ENCODE assay signal across 26 cellular contexts in genomic region chr3:108403921-108404320, GRCh38.
DNase-seq lines count a peak whose midpoint lies in the region; ATAC-seq and TF ChIP-seq lines count a peak whose summit lies in the region.
"Had no signal": no experiment of that assay in that cellular context is flagged by ENCODE, and none has a peak within 500 bp of the region (broad histone marks: within the 10 kb centered on the region; RNA-seq: fewer than 3 reads in every experiment).

No MANE protein-coding gene starts in this region.

- H4K20me1 ChIP-seq in BLaER1 (no peaks in the 10 kb centered on the region), osteoblast (ENCODE audit: insufficient read depth, low read length) (no peaks in the 10 kb centered on the region), Karpas-422 (ENCODE audit: insufficient read depth, low read depth, low read length) (no peaks in the 10 kb centered on the region)

- H3K9ac ChIP-seq in BLaER1 (no peak overlapping the region), colonic mucosa (ENCODE audit: low read depth in 2 of 2, low read length in 2 of 2) (peak overlapping the region in 1 of 2 donors; percentile 35), Karpas-422 (ENCODE audit: low read length) (no peak overlapping the region)
- H3K9ac ChIP-seq: KMS-11 had no signal

- H3K4me1 ChIP-seq in BLaER1 (peaks cover 23% of the 10 kb centered on the region), colonic mucosa (no peaks in the 10 kb centered on the region), osteoblast (ENCODE audit: insufficient read depth, low read length) (peaks cover 24% of the 10 kb centered on the region), Karpas-422 (ENCODE audit: low read length) (peaks cover 17% of the 10 kb centered on the region)
- H3K4me1 ChIP-seq: testis, vagina had no signal

- intact Hi-C loops in colonic mucosa (cut with DNase I), result no loop called here

- H3K27me3 ChIP-seq in BLaER1 (no peaks in the 10 kb centered on the region), colonic mucosa (no peaks in the 10 kb centered on the region), osteoblast (ENCODE audit: insufficient read depth, low read length) (peaks cover under 1% of the 10 kb centered on the region), Karpas-422 (ENCODE audit: low read length) (no peaks in the 10 kb centered on the region)
- H3K27me3 ChIP-seq: BE2C, testis, vagina had no signal

- H2AFZ ChIP-seq in osteoblast (ENCODE audit: low read length), result no peak overlapping the region
- no peak overlapping the region for H2AFZ ChIP-seq in Karpas-422 (ENCODE audit: low read length)

- H3K9me3 ChIP-seq in BLaER1 (no peaks in the 10 kb centered on the region), colonic mucosa (no peaks in the 10 kb centered on the region), osteoblast (ENCODE audit: low read depth, low read length) (no peaks in the 10 kb centered on the region), Karpas-422 (ENCODE audit: low read length) (no peaks in the 10 kb centered on the region)
- H3K9me3 ChIP-seq: BE2C, testis, vagina had no signal

- ATAC-seq in GM21825 (IDR thresholded peaks at IDR 0.05; ENCODE audit: unreplicated experiment), result no peak
- ATAC-seq: activated CD8-positive, alpha-beta T cell treated with anti-CD3 and anti-CD28 coated beads for 36 hours; activated T-helper 17 cell treated with anti-CD3 and anti-CD28 coated beads, Interleukin-2, amount 50 U/mL, for 72 hours; HCT116; Panc1 had no signal

- no peaks in the 10 kb centered on the region for H3K9me2 ChIP-seq in Karpas-422 (replicated peaks; ENCODE audit: insufficient read depth, low read length)

- H3K4me3 ChIP-seq in BLaER1 (no peak overlapping the region), colonic mucosa (no peak overlapping the region), osteoblast (ENCODE audit: insufficient read depth, low read length) (no peak overlapping the region), Karpas-422 (ENCODE audit: low read length) (no peak overlapping the region)
- H3K4me3 ChIP-seq: testis, vagina had no signal

- no peak for TF ChIP-seq CTCF in colonic mucosa (IDR thresholded peaks at IDR 0.05)
- no peak for TF ChIP-seq CTCF in osteoblast (IDR thresholded peaks at IDR 0.05; ENCODE audit: extremely low read depth, low read depth, low read length)

- no peaks in the 10 kb centered on the region for H3K79me2 ChIP-seq in osteoblast (ENCODE audit: insufficient read depth, low read length)
- H3K79me2 ChIP-seq in Karpas-422 (ENCODE audit: low read length), result no peaks in the 10 kb centered on the region

- no peak overlapping the region for H3K27ac ChIP-seq in BLaER1
- H3K27ac ChIP-seq in colonic mucosa, result peak overlapping the region; percentile 70
- peak overlapping the region; percentile 53 for H3K27ac ChIP-seq in osteoblast (ENCODE audit: low read depth, low read length)
- no peak overlapping the region for H3K27ac ChIP-seq in Karpas-422 (ENCODE audit: low read length)
- H3K27ac ChIP-seq: KMS-11, testis, vagina had no signal

- H3K4me2 ChIP-seq in BLaER1 (peak overlapping the region; percentile 35), osteoblast (ENCODE audit: insufficient read depth, low read length) (peak overlapping the region; percentile 23), Karpas-422 (ENCODE audit: low read depth, low read length, poor library complexity, severe bottlenecking) (no peak overlapping the region)
- H3K4me2 ChIP-seq: KMS-11 had no signal

- DNase-seq in NCI-H82 treated with DMSO at 0.1 percent for 48 hours (lab: John Stamatoyannopoulos, UW; ENCODE audit: unreplicated experiment) (peak; percentile 58), colonic mucosa (no peak), osteoblast (ENCODE audit: insufficient read length, low spot score, missing footprints) (no peak), superior temporal gyrus (ENCODE audit: extremely low spot score) (no peak), Karpas-422 (no peak)
- no peak for DNase-seq in stimulated activated CD4-positive, alpha-beta T cell treated with anti-CD3 and anti-CD28 coated beads, Interleukin-12 subunit alpha, Interleukin-12 subunit beta, amount 100 ng/mL, for 4 hours
- DNase-seq: activated CD8-positive, alpha-beta T cell treated with anti-CD3 and anti-CD28 coated beads for 36 hours; activated naive CD4-positive, alpha-beta T cell treated with anti-CD3 and anti-CD28 coated beads, Interleukin-2, amount 50 U/mL, for 16 hours; amniotic stem cell; BE2C; effector CD4-positive, alpha-beta T cell; hypothalamus; immature natural killer cell; left colon; NCI-H2081; NCI-H2227 treated with DMSO at 0.1 percent for 48 hours; Right ventricle myocardium superior; stimulated activated naive CD4-positive, alpha-beta T cell; testis had no signal

- no peaks in the 10 kb centered on the region for H3K36me3 ChIP-seq in BLaER1
- no peaks in the 10 kb centered on the region for H3K36me3 ChIP-seq in colonic mucosa
- no peaks in the 10 kb centered on the region for H3K36me3 ChIP-seq in osteoblast (ENCODE audit: insufficient read depth, low read length)
- H3K36me3 ChIP-seq in Karpas-422 (ENCODE audit: insufficient read depth, low read length), result no peaks in the 10 kb centered on the region
- H3K36me3 ChIP-seq: BE2C, vagina had no signal

Comparison
In these comparisons a context has a peak if more than half of its experiments do, and no peak if none do; other contexts are left out.
1. H3K27ac ChIP-seq: peak in colonic mucosa (single experiment) and osteoblast (single experiment); none in BLaER1 (single experiment) and Karpas-422 (single experiment).